12 cellular contexts compared by ENCODE assay signal in the genomic region with DNA sequence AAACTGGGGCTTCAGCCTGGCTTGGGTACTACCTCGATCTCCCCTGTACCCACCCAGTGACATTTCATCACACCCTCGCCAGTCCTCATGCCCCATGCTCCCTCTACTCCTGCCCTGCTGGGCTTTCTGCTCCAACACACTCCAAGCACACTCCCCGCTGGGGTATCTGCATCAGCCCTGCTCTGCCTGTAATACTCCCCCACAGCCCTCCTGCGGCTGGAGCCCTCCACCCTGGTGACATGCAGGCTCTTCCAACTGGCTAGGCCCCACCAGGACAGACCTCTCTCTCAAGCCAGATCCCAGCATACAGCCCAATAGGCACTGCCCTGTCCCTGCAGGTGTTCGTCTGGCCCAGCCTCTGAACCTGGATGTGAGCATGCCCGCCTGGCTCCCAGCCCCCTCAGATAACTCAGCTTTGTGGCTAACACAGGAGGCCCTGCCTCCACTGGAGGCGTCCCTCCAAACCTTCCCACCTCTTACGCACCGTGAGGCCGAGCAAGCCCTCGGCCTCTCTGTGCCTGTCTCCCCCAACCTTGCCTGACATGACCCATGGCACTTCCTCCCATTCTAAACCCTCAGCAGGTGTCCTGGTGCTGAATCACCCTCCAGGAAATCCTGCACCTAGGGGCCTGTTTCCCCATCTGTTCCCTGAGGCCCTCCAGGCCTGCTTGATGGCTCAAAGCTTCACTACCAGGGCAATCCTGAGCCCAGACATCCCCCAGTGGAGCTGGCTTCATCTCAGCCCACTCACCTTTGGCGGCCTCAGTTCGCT. TPM values are rescaled to one million over a fixed set of nuclear protein-coding genes. Genes with fewer than 3 reads are reported as not detected.
DNase-seq lines count a peak whose midpoint lies in the region; ATAC-seq and TF ChIP-seq lines count a peak whose summit lies in the region.
"Had no signal": no experiment of that assay in that cellular context is flagged by ENCODE, and none has a peak within 500 bp of the region (broad histone marks: within the 10 kb centered on the region; RNA-seq: fewer than 3 reads in every experiment).

No MANE protein-coding gene starts in this region.

- peak; percentile 62 for DNase-seq in A172 (ENCODE audit: low spot score)
- peak; percentile 43 for DNase-seq in ELR (ENCODE audit: low read depth)
- peak; percentile 73 for DNase-seq in NCI-H748 (lab: John Stamatoyannopoulos, UW; ENCODE audit: unreplicated experiment)
- DNase-seq in NCI-H226: no peak
- DNase-seq in stimulated activated CD4-positive, alpha-beta T cell treated with anti-CD3 and anti-CD28 coated beads, Interleukin-1b, Interleukin-23, amount 100 ng/mL, for 48 hours: no peak
- no peak for DNase-seq in foreskin melanocyte
- DNase-seq: left lung had no signal

- H3K4me3 Mint-ChIP-seq in stimulated activated memory B cell treated with anti-CD40 and anti-IgM and Interleukin-4, amounts not matched to agents 10 μg/mL and 1 μg/mL and 100 μg/mL, for 72 hours: no peak overlapping the region
- H3K4me3 Mint-ChIP-seq: T-helper 1 cell treated with Interleukin-12 subunit alpha and Interleukin-12 subunit beta and Interleukin-4 antibody, amounts not matched to agents 30 μg/mL and 1 μg/mL, for 36 hours had no signal

- TF ChIP-seq EP300 in gastroesophageal sphincter (IDR thresholded peaks at IDR 0.05): no peak

- peaks cover 21% of the 10 kb centered on the region for H3K27me3 Mint-ChIP-seq in stimulated activated memory B cell treated with anti-CD40 and anti-IgM and Interleukin-4, amounts not matched to agents 10 μg/mL and 1 μg/mL and 100 μg/mL, for 72 hours

- no peak overlapping the region for H3K27ac Mint-ChIP-seq in stimulated activated memory B cell treated with anti-CD40 and anti-IgM and Interleukin-4, amounts not matched to agents 10 μg/mL and 1 μg/mL and 100 μg/mL, for 72 hours
- H3K27ac Mint-ChIP-seq: activated T-helper 2 cell treated with anti-CD3 and anti-CD28 coated beads, Interferon-gamma antibody, Interleukin-2, Interleukin-4, amounts not matched to agents 10 μg/mL and 5 μg/mL and 100 μg/mL, durations not matched to agents 14 hours and 24 hours and 36 hours; T-helper 1 cell treated with Interleukin-12 subunit alpha and Interleukin-12 subunit beta and Interleukin-4 antibody, amounts not matched to agents 30 μg/mL and 1 μg/mL, for 36 hours had no signal

- peaks cover 0 to 28% (median 12%) of the 10 kb centered on the region in 3 donors for H3K4me1 ChIP-seq in gastroesophageal sphincter

- no peaks in the 10 kb centered on the region for H3K9me3 ChIP-seq in gastroesophageal sphincter
- H3K9me3 ChIP-seq: left lung had no signal

- no peak for TF ChIP-seq CTCF in gastroesophageal sphincter (IDR thresholded peaks at IDR 0.05)

- 40 to 64% methylated on average over 2 to 7 of the region's 13 CpGs for WGBS in gastroesophageal sphincter (ENCODE audit: low coverage in 1 of 2), 2 donors

- H3K36me3 Mint-ChIP-seq in stimulated activated memory B cell treated with anti-CD40 and anti-IgM and Interleukin-4, amounts not matched to agents 10 μg/mL and 1 μg/mL and 100 μg/mL, for 72 hours: no peaks in the 10 kb centered on the region

- H3K9me3 Mint-ChIP-seq in stimulated activated memory B cell treated with anti-CD40 and anti-IgM and Interleukin-4, amounts not matched to agents 10 μg/mL and 1 μg/mL and 100 μg/mL, for 72 hours: no peaks in the 10 kb centered on the region
- H3K9me3 Mint-ChIP-seq: activated T-helper 2 cell treated with anti-CD3 and anti-CD28 coated beads, Interferon-gamma antibody, Interleukin-2, Interleukin-4, amounts not matched to agents 10 μg/mL and 5 μg/mL and 100 μg/mL, durations not matched to agents 14 hours and 24 hours and 36 hours; T-helper 1 cell treated with Interleukin-12 subunit alpha and Interleukin-12 subunit beta and Interleukin-4 antibody, amounts not matched to agents 30 μg/mL and 1 μg/mL, for 36 hours had no signal

- peaks cover 22% of the 10 kb centered on the region for H3K4me1 Mint-ChIP-seq in stimulated activated memory B cell treated with anti-CD40 and anti-IgM and Interleukin-4, amounts not matched to agents 10 μg/mL and 1 μg/mL and 100 μg/mL, for 72 hours

- H3K27me3 ChIP-seq in gastroesophageal sphincter: no peaks in the 10 kb centered on the region
- H3K27me3 ChIP-seq: left lung had no signal

- no peak for ATAC-seq in gastroesophageal sphincter
- ATAC-seq in stimulated activated memory B cell treated with anti-CD40 and anti-IgM and Interleukin-4, amounts not matched to agents 10 μg/mL and 1 μg/mL and 100 μg/mL, for 72 hours: no peak

- no peak overlapping the region for H3K4me3 ChIP-seq in gastroesophageal sphincter
- H3K4me3 ChIP-seq: left lung had no signal

- H3K36me3 ChIP-seq in gastroesophageal sphincter: peaks cover 0 to 74% of the 10 kb centered on the region in 2 donors

- no peak for TF ChIP-seq POLR2A in gastroesophageal sphincter (IDR thresholded peaks at IDR 0.05)

- H3K27ac ChIP-seq in gastroesophageal sphincter: peak overlapping the region in 3 of 4 donors; percentile 17 to 38 (median 33)
- H3K27ac ChIP-seq: epithelial cell of prostate, left lung had no signal

RNA-seq across cellular contexts. Expression of a gene that starts 33.5 kb away (rescaled TPM):
- total RNA-seq in A172 (2014; rRNA removed; shearing (Covaris generic)): 112 and 114 TPM in 2 replicates
- 10 to 100 TPM; 16.7 to 33.1 (median 20.3) TPM for total RNA-seq in gastroesophageal sphincter

RNA-seq across cellular contexts. Expression of a gene that starts 33.5 kb away (rescaled TPM):
- total RNA-seq in A172 (2014; rRNA removed; shearing (Covaris generic)): 91.9 and 130 TPM in 2 replicates
- 100 to 1,000 TPM; 105 to 235 (median 208) TPM for total RNA-seq in gastroesophageal sphincter

RNA-seq across cellular contexts. Expression of a gene that starts 41.5 kb away (rescaled TPM):
- 9.3 and 22.7 TPM in 2 replicates for total RNA-seq in A172 (2014; rRNA removed; shearing (Covaris generic))
- 10 to 100 TPM; 32.5 to 61.5 (median 39.5) TPM for total RNA-seq in gastroesophageal sphincter

RNA-seq across cellular contexts. Expression of a gene that starts 45.8 kb away (rescaled TPM):
- 29.6 and 36.3 TPM in 2 replicates for total RNA-seq in A172 (2014; rRNA removed; shearing (Covaris generic))
- 10 to 100 TPM; 20.0 to 65.5 (median 45.8) TPM for total RNA-seq in gastroesophageal sphincter

Comparison
In these comparisons a context has a peak if more than half of its experiments do, and no peak if none do; other contexts are left out.
1. DNase-seq: peak in A172 (single experiment), ELR (single experiment) and NCI-H748 (single experiment); none in NCI-H226 (single experiment), stimulated activated CD4-positive, alpha-beta T cell treated with anti-CD3 and anti-CD28 coated beads, Interleukin-1b, Interleukin-23, amount 100 ng/mL, for 48 hours (single experiment) and foreskin melanocyte (single experiment).